ENCODE assay signal across 1 cellular context in the genomic region with DNA sequence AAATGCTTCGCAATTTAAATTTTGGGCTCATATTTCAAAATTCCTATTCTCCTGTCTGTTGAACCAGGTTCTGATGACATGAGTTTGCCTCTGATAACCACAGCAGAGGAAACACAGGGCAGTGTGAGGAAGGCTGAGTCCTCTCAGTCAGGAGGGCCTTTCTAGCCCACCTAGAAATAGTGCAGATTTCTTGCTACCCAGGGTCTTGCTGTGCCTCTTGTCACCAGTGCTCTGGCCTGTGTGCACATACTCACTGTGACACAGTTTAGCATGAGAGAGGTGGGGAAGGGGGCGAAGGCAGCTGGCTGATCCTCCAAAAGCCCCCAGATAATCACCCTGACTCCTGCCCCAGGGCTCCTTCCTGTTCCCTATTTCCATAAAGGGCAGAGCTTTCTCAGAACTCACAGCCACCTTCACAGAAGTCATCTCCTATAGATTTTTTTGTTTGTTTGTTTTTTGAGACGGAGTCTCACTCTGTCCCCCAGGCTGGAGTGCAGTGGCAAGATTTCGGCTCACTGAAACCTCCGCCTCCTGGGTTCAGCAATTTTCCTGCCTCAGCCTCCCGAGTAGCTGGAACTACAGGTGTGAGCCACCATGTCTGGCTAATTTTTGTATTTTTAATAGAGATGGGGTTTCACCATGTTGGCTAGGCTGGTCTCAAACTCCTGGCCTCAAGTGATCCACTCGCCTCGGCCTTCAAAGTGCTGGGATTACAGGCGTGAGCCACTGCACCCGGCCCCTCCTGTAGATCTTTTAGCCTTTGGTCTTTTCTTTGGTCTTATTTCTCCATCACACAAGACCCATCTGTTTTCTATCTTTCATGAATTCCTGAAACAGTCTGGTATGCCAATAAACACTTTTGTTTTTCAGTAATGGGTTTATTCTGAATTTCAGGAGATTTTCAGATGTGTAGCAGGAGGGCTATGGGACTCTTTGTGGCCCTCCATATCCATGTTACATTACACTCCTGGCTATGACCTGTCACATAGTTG.
TF ChIP-seq lines count a peak whose summit lies in the region.

No MANE protein-coding gene starts in this region.

TF ChIP-seq in WTC11, 78 proteins besides CTCF, POLR2A, EP300 and RAD21:
- TF ChIP-seq SMAD4 (CRISPR knock-in tag; IDR thresholded peaks at IDR 0.05): no peak
- TF ChIP-seq ZNF425 (CRISPR knock-in tag; conservative IDR thresholded peaks at IDR 0.05): no peak
- TF ChIP-seq NR3C1 (CRISPR knock-in tag; conservative IDR thresholded peaks at IDR 0.05; ENCODE audit: low read depth): no peak
- TF ChIP-seq, protein P1, sequence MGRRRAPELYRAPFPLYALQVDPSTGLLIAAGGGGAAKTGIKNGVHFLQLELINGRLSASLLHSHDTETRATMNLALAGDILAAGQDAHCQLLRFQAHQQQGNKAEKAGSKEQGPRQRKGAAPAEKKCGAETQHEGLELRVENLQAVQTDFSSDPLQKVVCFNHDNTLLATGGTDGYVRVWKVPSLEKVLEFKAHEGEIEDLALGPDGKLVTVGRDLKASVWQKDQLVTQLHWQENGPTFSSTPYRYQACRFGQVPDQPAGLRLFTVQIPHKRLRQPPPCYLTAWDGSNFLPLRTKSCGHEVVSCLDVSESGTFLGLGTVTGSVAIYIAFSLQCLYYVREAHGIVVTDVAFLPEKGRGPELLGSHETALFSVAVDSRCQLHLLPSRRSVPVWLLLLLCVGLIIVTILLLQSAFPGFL (CRISPR knock-in tag; IDR thresholded peaks at IDR 0.05; ENCODE audit: borderline replicate concordance): no peak
- no peak for TF ChIP-seq NFE2L1 (CRISPR knock-in tag; IDR thresholded peaks at IDR 0.05)
